ENCODE assay signal across 18 cellular contexts in the genomic region with DNA sequence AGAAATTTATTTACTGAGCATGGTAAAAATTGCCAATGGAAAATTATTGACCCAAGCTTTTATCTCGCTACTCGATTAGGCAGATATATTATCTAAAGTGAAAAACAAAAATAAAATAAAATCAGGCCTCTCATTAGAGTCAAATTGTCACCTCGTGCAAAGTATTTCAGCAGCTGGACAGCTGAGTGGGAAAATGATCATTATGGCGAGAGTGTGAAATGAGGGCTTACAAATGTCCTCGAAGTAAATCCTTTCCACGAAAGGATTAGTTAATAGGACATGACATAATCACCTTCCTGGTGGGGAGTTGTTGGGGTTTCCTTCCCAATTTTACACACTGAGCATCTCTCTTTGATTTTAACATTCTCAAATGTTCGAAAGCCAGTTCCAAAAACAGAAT. TPM values are rescaled to one million over a fixed set of nuclear protein-coding genes. Genes with fewer than 3 reads are reported as not detected.
DNase-seq lines count a peak whose midpoint lies in the region; ATAC-seq, FAIRE-seq and TF ChIP-seq lines count a peak whose summit lies in the region.
"Had no signal": no experiment of that assay in that cellular context is flagged by ENCODE, and none has a peak within 500 bp of the region (broad histone marks: within the 10 kb centered on the region; RNA-seq: fewer than 3 reads in every experiment).

No MANE protein-coding gene starts in this region.

- H4K5ac ChIP-seq in H1 (ENCODE audit: insufficient read length, low read depth, low read length) = no peak overlapping the region

- H3K9me3 ChIP-seq in liver (ENCODE audit: control insufficient read depth in 4 of 4, low read length in 3 of 4) (no peaks in the 10 kb centered on the region), HepG2 (ENCODE audit: low read length) (no peaks in the 10 kb centered on the region), H1 (ENCODE audit: insufficient read depth in 2 of 2, low read depth in 1 of 2, low read length in 1 of 2) (no peaks in the 10 kb centered on the region)
- H3K9me3 ChIP-seq: BLaER1 had no signal

- no peak for TF ChIP-seq CTCF in liver (IDR thresholded peaks at IDR 0.05; ENCODE audit: low read depth, low read length, missing input control)
- no peak for TF ChIP-seq CTCF in HepG2 (CRISPR knock-in tag; IDR thresholded peaks at IDR 0.05)
- TF ChIP-seq CTCF in H1 (IDR thresholded peaks at IDR 0.05; ENCODE audit: control extremely low read depth in 1 of 3, insufficient read depth in 1 of 3, low read depth in 1 of 3, low read length in 3 of 3) = no peak

- H2AFZ ChIP-seq in HepG2 (ENCODE audit: low read length) = no peak overlapping the region
- no peak overlapping the region for H2AFZ ChIP-seq in H1 (ENCODE audit: low read length)

- no peaks in the 10 kb centered on the region for H3K79me1 ChIP-seq in H1 (ENCODE audit: low read depth, low read length)

- WGBS in liver = 67% methylated on average over 7 of the region's 7 CpGs
- 2% methylated on average over 7 of the region's 7 CpGs for WGBS in HepG2 (ENCODE audit: low lambda C conversion rate)
- 90% methylated on average over 7 of the region's 7 CpGs; no CpG with 5 or more reads in 1 of the 2 experiments for WGBS in H1 (ENCODE audit: extremely low coverage in 1 of 2, insufficient coverage in 1 of 2, insufficient read length in 1 of 2, insufficient replicate concordance in 2 of 2, low coverage in 1 of 2, low lambda C conversion rate in 2 of 2, missing lambda C conversion rate in 1 of 2), 2 experiments

- no TSS peak for BruUV-seq in HepG2 (replicated peaks; lab: Mats Ljungman, UMichigan)

- POLR2A ChIA-PET in HepG2 (lab: Yijun Ruan, JAX) = no interaction called here
- POLR2A ChIA-PET in H1 (lab: Charles Lee; ENCODE audit: partially characterized antibody) = no interaction called here

- no peak overlapping the region for H2AK5ac ChIP-seq in H1 (ENCODE audit: low read depth, low read length)

- H2BK120ac ChIP-seq in H1 (replicated peaks; ENCODE audit: low read depth, low read length) = no peak overlapping the region

- H3K4me2 ChIP-seq in HepG2 (ENCODE audit: low read depth, low read length) (no peak overlapping the region), H1 (ENCODE audit: insufficient read depth in 1 of 2, low read depth in 2 of 2, low read length in 2 of 2) (no peak overlapping the region)
- H3K4me2 ChIP-seq: BLaER1 had no signal

- CTCF ChIA-PET in HepG2 (lab: Yijun Ruan, JAX; ENCODE audit: low intra/inter-chr PET ratio, low total read pairs) = no interaction called here
- CTCF ChIA-PET in H1 (lab: Charles Lee; ENCODE audit: partially characterized antibody) = interaction anchor here (1.3 to 1.8 kb wide), 4 partner anchors 9 to 45 kb away, joined by 3 to 6 read pairs (median 4); no protein-coding TSS in a partner anchor

- H3K36me3 ChIP-seq in liver (ENCODE audit: control insufficient read depth in 4 of 4, insufficient read depth in 3 of 4, low read depth in 1 of 4, low read length in 3 of 4) (no peaks in the 10 kb centered on the region), HepG2 (replicated peaks in 1 of 2; ENCODE audit: control insufficient read depth in 1 of 2, insufficient read depth in 2 of 2, low read length in 2 of 2) (no peaks in the 10 kb centered on the region), H1 (ENCODE audit: control insufficient read depth in 2 of 4, insufficient read depth in 4 of 4, low read length in 3 of 4) (no peaks in the 10 kb centered on the region)
- H3K36me3 ChIP-seq: BLaER1 had no signal

- 0 out of 2 replicates have a peak overlapping the region, but pooled peaks have one; percentile 24 for H2BK20ac ChIP-seq in H1 (ENCODE audit: low read length)

- no peak for TF ChIP-seq EP300 in HepG2 (IDR thresholded peaks at IDR 0.05; ENCODE audit: low read depth in 2 of 2, low read length in 2 of 2)
- no peak for TF ChIP-seq EP300 in HepG2 (CRISPR knock-in tag; IDR thresholded peaks at IDR 0.05; ENCODE audit: borderline replicate concordance)
- no peak for TF ChIP-seq EP300 in H1 (IDR thresholded peaks at IDR 0.05; ENCODE audit: borderline replicate concordance in 1 of 2, low read depth in 2 of 2, low read length in 2 of 2)

- no peaks in the 10 kb centered on the region for H4K20me1 ChIP-seq in HepG2 (ENCODE audit: insufficient read depth, low read length)
- H4K20me1 ChIP-seq in H1 (replicated peaks in 1 of 2; ENCODE audit: control insufficient read depth in 1 of 2, insufficient read depth in 2 of 2, low read length in 2 of 2) = no peaks in the 10 kb centered on the region
- H4K20me1 ChIP-seq: BLaER1 had no signal

- H2BK12ac ChIP-seq in H1 (ENCODE audit: low read depth, low read length) = no peak overlapping the region

- no peak overlapping the region for H4K91ac ChIP-seq in H1 (replicated peaks; ENCODE audit: insufficient read length, low read length)

- no peak for ATAC-seq in HepG2
- no peak for ATAC-seq in HG02588 (IDR thresholded peaks at IDR 0.05; ENCODE audit: unreplicated experiment)
- no peak for ATAC-seq in GM18873 (IDR thresholded peaks at IDR 0.05; ENCODE audit: low FRiP score, unreplicated experiment)
- ATAC-seq: K562 had no signal

- FAIRE-seq in HepG2 (lab: Jason Lieb, UNC) (no peak), H1 (lab: Jason Lieb, UNC) (no peak)
- FAIRE-seq: G401.6, H54, K562 had no signal

- H3K27me3 ChIP-seq in liver (ENCODE audit: control insufficient read depth in 4 of 4, insufficient read depth in 4 of 4, low read length in 3 of 4) (peaks cover 0 to 6% (median 0%) of the 10 kb centered on the region in 4 donors), HepG2 (ENCODE audit: control insufficient read depth in 1 of 2, insufficient read depth in 2 of 2, low read length in 2 of 2) (peaks cover 0 to 6% of the 10 kb centered on the region in 2 experiments; a peak in 2 of 5 replicates), H1 (replicated peaks in 1 of 4; ENCODE audit: control insufficient read depth in 3 of 4, extremely low read depth in 1 of 4, insufficient read depth in 3 of 4, low read length in 3 of 4) (peaks cover 2 to 10% (median 9%) of the 10 kb centered on the region in 4 experiments; a peak in 5 of 7 replicates)

- peaks cover 4% of the 10 kb centered on the region; the same call in 1 of the 2 replicates for H3K23me2 ChIP-seq in H1 (ENCODE audit: low read depth, low read length)

- H3K4ac ChIP-seq in H1 (replicated peaks; ENCODE audit: insufficient read length, low read depth, low read length) = no peak overlapping the region

- no peak overlapping the region for H2BK5ac ChIP-seq in H1 (ENCODE audit: low read depth, low read length)

- no peak overlapping the region for H3K14ac ChIP-seq in H1 (ENCODE audit: insufficient read length)

- no peak overlapping the region for H4K8ac ChIP-seq in H1 (ENCODE audit: extremely low read depth, insufficient read depth, low read length)

- DNase-seq in HepG2 (ENCODE audit: low spot score) = no peak
- DNase-seq in NCI-H524 (lab: John Stamatoyannopoulos, UW) = peak; percentile 49 to 80
- DNase-seq in H1 (ENCODE audit: low read depth in 1 of 2, low spot score in 2 of 2) = no peak
- DNase-seq in cerebellar cortex (ENCODE audit: low spot score) = no peak
- DNase-seq: CD4-positive, CD25-positive, alpha-beta regulatory T cell; MV-4-11; NCI-H1105; NCI-H1436 treated with DMSO at 0.1 percent for 48 hours; NCI-H187 treated with DMSO at 0.1 percent for 48 hours; NCI-H2107; NCI-H446 had no signal

- no peak overlapping the region for H3K18ac ChIP-seq in H1 (ENCODE audit: extremely low read depth, low read length)

- H3K23ac ChIP-seq in H1 (ENCODE audit: insufficient read length) = no peak overlapping the region

- H3K27ac ChIP-seq in liver (ENCODE audit: low read depth in 1 of 2, low read length in 2 of 2) (no peak overlapping the region), HepG2 (ENCODE audit: extremely low read length, insufficient read depth, low read length) (no peak overlapping the region), H1 (ENCODE audit: low read depth, low read length) (no peak overlapping the region)
- H3K27ac ChIP-seq: BLaER1 had no signal

- H3K79me2 ChIP-seq in HepG2 (ENCODE audit: insufficient read depth, low read length) (no peaks in the 10 kb centered on the region), H1 (ENCODE audit: control insufficient read depth in 1 of 2, insufficient read depth in 2 of 2, low read length in 2 of 2) (no peaks in the 10 kb centered on the region)

- H3K4me1 ChIP-seq in liver (ENCODE audit: control insufficient read depth in 4 of 4, insufficient read depth in 4 of 4, low read length in 3 of 4) = peaks cover 0 to under 1% (median 0%) of the 10 kb centered on the region in 4 donors
- no peaks in the 10 kb centered on the region for H3K4me1 ChIP-seq in HepG2 (ENCODE audit: insufficient read depth, low read length)
- peaks cover 1 to 7% (median 6%) of the 10 kb centered on the region in 4 experiments; a peak in 6 of 7 replicates for H3K4me1 ChIP-seq in H1 (replicated peaks in 1 of 4; ENCODE audit: control insufficient read depth in 3 of 4, insufficient read depth in 4 of 4, low read length in 3 of 4)

- TF ChIP-seq POLR2A in HepG2 (IDR thresholded peaks at IDR 0.05; ENCODE audit: insufficient read depth in 1 of 2, low read depth in 2 of 2, low read length in 2 of 2) = no peak
- no peak for TF ChIP-seq POLR2A in H1 (IDR thresholded peaks at IDR 0.05; ENCODE audit: control extremely low read depth in 1 of 2, low read depth in 2 of 2, low read length in 2 of 2)

- no peak overlapping the region for H3K4me3 ChIP-seq in liver (ENCODE audit: low read depth in 1 of 3, low read length in 3 of 3)
- no peak overlapping the region for H3K4me3 ChIP-seq in HepG2 (replicated peaks in 1 of 3; ENCODE audit: insufficient read depth in 1 of 3, low read depth in 2 of 3, low read length in 3 of 3)
- H3K4me3 ChIP-seq in H1 (ENCODE audit: extremely low read depth in 1 of 4, insufficient read depth in 2 of 4, low read depth in 3 of 4, low read length in 4 of 4) = no peak overlapping the region
- H3K4me3 ChIP-seq: BLaER1, K562 had no signal

- H3K56ac ChIP-seq in H1 (replicated peaks; ENCODE audit: insufficient read length, low read depth, low read length) = no peak overlapping the region

- no peak overlapping the region for H2BK15ac ChIP-seq in H1 (ENCODE audit: low read length)

- intact Hi-C loops in HepG2 (cut with micrococcal nuclease; ENCODE audit: unreplicated experiment) = no loop called here

- in situ Hi-C loops in HepG2 (cut with HindIII; ENCODE audit: extremely low pct_ligation_motif_present, low pct_unique_long_range_greater_than_20kb) = no loop called here

- H3K9ac ChIP-seq in liver (ENCODE audit: low read depth in 1 of 2, low read length in 2 of 2) = no peak overlapping the region
- H3K9ac ChIP-seq in HepG2 (ENCODE audit: insufficient read depth, low read depth, low read length) = no peak overlapping the region
- no peak overlapping the region for H3K9ac ChIP-seq in H1 (replicated peaks in 1 of 4; ENCODE audit: extremely low read depth in 1 of 4, low read depth in 3 of 4, low read length in 3 of 4)
- H3K9ac ChIP-seq: BLaER1 had no signal

- no peak for TF ChIP-seq RAD21 in liver (IDR thresholded peaks at IDR 0.05)
- TF ChIP-seq RAD21 in HepG2 (CRISPR knock-in tag; IDR thresholded peaks at IDR 0.05) = no peak
- TF ChIP-seq RAD21 in H1 (IDR thresholded peaks at IDR 0.05 in 1 of 2, conservative IDR thresholded peaks at IDR 0.05 in 1 of 2; ENCODE audit: low read depth in 2 of 2, low read length in 2 of 2) = no peak

RNA-seq across cellular contexts. Expression of gene DPYSL3, which starts 5.4 kb away (rescaled TPM):
- total RNA-seq in liver (1 to 10 TPM; 2.1 to 3.6 TPM), HepG2 (2016; rRNA removed; fragmentation: Illumina TruSeq; extraction: Trizol) (0.15 TPM in 1 of 2 replicates, not detected in the other)
- polyA plus RNA-seq in liver (1 to 10 TPM in 1 of 2 donors, under 1 TPM in 1; 0.35 to 1.3 TPM), HepG2 (2011; rRNA removed) (0.03 and 0.08 TPM in 2 replicates), H1 (2011; rRNA removed) (268 and 379 TPM in 2 replicates)
- not detected in 2 replicates for total RNA-seq in HepG2 (2016; cell fraction: cytosol; rRNA removed; fragmentation: Illumina TruSeq; extraction: Trizol; ENCODE audit: low read depth)
- 0.03 and 0.13 TPM in 2 replicates for total RNA-seq in HepG2 (2016; cell fraction: insoluble cytoplasmic fraction; rRNA removed; fragmentation: Illumina TruSeq; extraction: Trizol)
- not detected in 2 replicates for total RNA-seq in HepG2 (2016; cell fraction: membrane; rRNA removed; fragmentation: Illumina TruSeq; extraction: Trizol)
- total RNA-seq in HepG2 (2016; cell fraction: nucleus; rRNA removed; fragmentation: Illumina TruSeq; extraction: Trizol) = not detected in 2 replicates
- 0.01 TPM in 1 of 2 replicates, not detected in the other for polyA plus RNA-seq in HepG2 (2011; cell fraction: cytosol; rRNA removed)
- polyA plus RNA-seq in HepG2 (2011; cell fraction: nucleus; rRNA removed) = 0.03 and 0.16 TPM in 2 replicates
- not detected in 2 replicates for polyA plus RNA-seq in HepG2 (2012)
- polyA plus RNA-seq in HepG2 (2016; cell fraction: cytosol; fragmentation: Illumina TruSeq; extraction: Trizol; ENCODE audit: low read depth) = not detected in 2 replicates
- polyA plus RNA-seq in HepG2 (2016; cell fraction: insoluble cytoplasmic fraction; fragmentation: Illumina TruSeq; extraction: Trizol; ENCODE audit: low read depth) = 0.04 TPM in 1 of 2 replicates, not detected in the other
- 0.07 TPM in 1 of 2 replicates, not detected in the other for polyA plus RNA-seq in HepG2 (2016; cell fraction: membrane; fragmentation: Illumina TruSeq; extraction: Trizol; ENCODE audit: low read depth)
- not detected in 2 replicates for polyA plus RNA-seq in HepG2 (2016; cell fraction: nucleus; fragmentation: Illumina TruSeq; extraction: Trizol; ENCODE audit: insufficient read depth, low read depth)
- 2.1 TPM in 1 of 2 replicates, not detected in the other for polyA minus RNA-seq in HepG2 (2011; rRNA and poly(A)+ RNA removed; ENCODE audit: low replicate concordance)
- not detected in 2 replicates for polyA minus RNA-seq in HepG2 (2011; cell fraction: cytosol; rRNA and poly(A)+ RNA removed)
- 0.12 and 0.26 TPM in 2 replicates for polyA minus RNA-seq in HepG2 (2011; cell fraction: nucleus; rRNA and poly(A)+ RNA removed)
- 385 and 387 TPM in 2 replicates for total RNA-seq in H1 (2021; fragmentation: NEBNext Ultra II Directional; extraction: Animal tissue kit (Norgen Biotek cat#: 25700))
- 317 TPM for polyA plus RNA-seq in H1 (2011; cell fraction: cytosol; rRNA removed)
- polyA plus RNA-seq in H1 (2011; cell fraction: nucleus; rRNA removed) = 677 TPM
- polyA plus RNA-seq in H1 (2012, experiment 1 of 2) = 326 to 382 TPM (median 347 TPM) in 4 replicates
- polyA plus RNA-seq in H1 (2012, experiment 2 of 2) = 81.6 TPM
- polyA plus RNA-seq in H1 (2013, experiment 1 of 2) = 177 TPM
- 173 TPM for polyA plus RNA-seq in H1 (2013, experiment 2 of 2)
- polyA minus RNA-seq in H1 (2011; rRNA and poly(A)+ RNA removed) = 603 and 732 TPM in 2 replicates
- polyA minus RNA-seq in H1 (2011; cell fraction: cytosol; rRNA and poly(A)+ RNA removed) = 438 TPM
- 284 TPM for polyA minus RNA-seq in H1 (2011; cell fraction: nucleus; rRNA and poly(A)+ RNA removed)
- polyA plus RNA-seq: CD4-positive, CD25-positive, alpha-beta regulatory T cell had no signal

Comparison
In these comparisons a context has a peak if more than half of its experiments do, and no peak if none do; other contexts are left out.
1. DNase-seq: peak in NCI-H524 (2 of 2); none in HepG2 (single experiment), H1 (0 of 2) and cerebellar cortex (single experiment).
2. RNA of gene DPYSL3, which starts 5.4 kb away (total RNA-seq): 385 to 387 TPM in H1; 2.1 to 3.6 TPM in liver and 0.03 to 0.15 TPM in HepG2; every median in the first group is over 10 times any median in the second.